8 cellular contexts compared by ENCODE assay signal in genomic region chr10:91797874-91798735, GRCh38. TPM values are rescaled to one million over a fixed set of nuclear protein-coding genes. Genes with fewer than 3 reads are reported as not detected.
DNase-seq lines count a peak whose midpoint lies in the region; ATAC-seq and TF ChIP-seq lines count a peak whose summit lies in the region.

TNKS2 (plus strand) TSS chr10:91798426; CDS start chr10:91798691, 265 bp downstream.

- H3K9me2 ChIP-seq in hepatocyte (replicated peaks; ENCODE audit: insufficient read depth), result no peaks in the 10 kb centered on the region

- H3K36me3 ChIP-seq in hepatocyte (replicated peaks; ENCODE audit: insufficient read depth, low read depth) (no peaks in the 10 kb centered on the region), aorta (ENCODE audit: control insufficient read depth in 1 of 2, insufficient read depth in 2 of 2, low read length in 1 of 2) (no peaks in the 10 kb centered on the region)

- peaks cover 34% of the 10 kb centered on the region for H4K20me1 ChIP-seq in hepatocyte (ENCODE audit: insufficient read depth, poor library complexity, severe bottlenecking)

- 2% methylated on average over 37 of the region's 77 CpGs for WGBS in hepatocyte (ENCODE audit: low lambda C conversion rate, missing lambda C conversion rate)
- WGBS in aorta, 2 donors, result 0 to 1% methylated on average over 53 to 77 of the region's 77 CpGs

- H3K4me3 ChIP-seq in hepatocyte (peak within 1 kb of the TSS; percentile 98), aorta (ENCODE audit: low read length in 2 of 2) (peak within 1 kb of the TSS; percentile 84 to 89)

- H3K9me3 ChIP-seq in hepatocyte (ENCODE audit: low read depth) (no peaks in the 10 kb centered on the region), aorta (ENCODE audit: control insufficient read depth, low read length) (no peaks in the 10 kb centered on the region)

- ATAC-seq in GM18511 (IDR thresholded peaks at IDR 0.05; ENCODE audit: unreplicated experiment) (peak; percentile 70), HG02981 (IDR thresholded peaks at IDR 0.05; ENCODE audit: unreplicated experiment) (peak; percentile 73), aorta (ENCODE audit: low FRiP score) (peak; percentile 97)

- TF ChIP-seq CTCF in hepatocyte (IDR thresholded peaks at IDR 0.05; ENCODE audit: poor library complexity), result no peak

- DNase-seq in NCI-H2029 treated with DMSO at 0.1 percent for 48 hours (lab: John Stamatoyannopoulos, UW) (peak; percentile 23), T1000 (lab: John Stamatoyannopoulos, UW) (peak; percentile 92), astrocyte of the hippocampus (ENCODE audit: low read depth, low spot score) (peak; percentile 99), hepatocyte (ENCODE audit: low spot score) (peak; percentile 98), renal cortical epithelial cell (ENCODE audit: low read depth) (peak; percentile 78), aorta (peak; percentile 96 to 98)

- H3K79me2 ChIP-seq in hepatocyte, result peaks cover 50% of the 10 kb centered on the region

- H3K4me1 ChIP-seq in hepatocyte (ENCODE audit: insufficient read depth), result peaks cover 21% of the 10 kb centered on the region
- peaks cover 0 to 5% of the 10 kb centered on the region in 2 donors for H3K4me1 ChIP-seq in aorta (ENCODE audit: control insufficient read depth in 1 of 2, insufficient read depth in 2 of 2, low read length in 2 of 2)

- intact Hi-C loops in aorta (cut with DNase I), result no loop called here

- no peaks in the 10 kb centered on the region for H3K27me3 ChIP-seq in hepatocyte
- H3K27me3 ChIP-seq in aorta (ENCODE audit: control insufficient read depth in 1 of 2, insufficient read depth in 2 of 2, low read length in 1 of 2), result no peaks in the 10 kb centered on the region

- H3K27ac ChIP-seq in hepatocyte (peak within 1 kb of the TSS; percentile 95), aorta (ENCODE audit: low read depth in 1 of 2, low read length in 2 of 2) (peak within 1 kb of the TSS; percentile 69 to 87)

- peak within 1 kb of the TSS; percentile 85 for H2AFZ ChIP-seq in hepatocyte

- peak within 1 kb of the TSS; percentile 77 for H3K4me2 ChIP-seq in hepatocyte

RNA-seq across cellular contexts. Expression of gene TNKS2, which starts in this region (rescaled TPM):
- total RNA-seq in hepatocyte (33.8 and 40.4 TPM in 2 replicates), renal cortical epithelial cell (57.5 and 70.9 TPM in 2 replicates), aorta (10 to 100 TPM; 38.2 to 43.2 TPM)
- polyA plus RNA-seq in hepatocyte (11.9 and 14.7 TPM in 2 replicates), aorta (10 to 100 TPM in 1 of 2 donors, 1 to 10 TPM in 1; 9.8 to 16.7 TPM)

Comparison
In these comparisons a context has a peak if more than half of its experiments do, and no peak if none do; other contexts are left out.
1. Peak in every context shown above with its lines: DNase-seq, ATAC-seq, H3K4me3 ChIP-seq and H3K27ac ChIP-seq.
2. DNase-seq: peak in every context shown above with its lines; median percentile 99 in astrocyte of the hippocampus; 98 in hepatocyte; 97 in aorta; 92 in T1000; 78 in renal cortical epithelial cell; 23 in NCI-H2029 treated with DMSO at 0.1 percent for 48 hours.